In the genomic region with DNA sequence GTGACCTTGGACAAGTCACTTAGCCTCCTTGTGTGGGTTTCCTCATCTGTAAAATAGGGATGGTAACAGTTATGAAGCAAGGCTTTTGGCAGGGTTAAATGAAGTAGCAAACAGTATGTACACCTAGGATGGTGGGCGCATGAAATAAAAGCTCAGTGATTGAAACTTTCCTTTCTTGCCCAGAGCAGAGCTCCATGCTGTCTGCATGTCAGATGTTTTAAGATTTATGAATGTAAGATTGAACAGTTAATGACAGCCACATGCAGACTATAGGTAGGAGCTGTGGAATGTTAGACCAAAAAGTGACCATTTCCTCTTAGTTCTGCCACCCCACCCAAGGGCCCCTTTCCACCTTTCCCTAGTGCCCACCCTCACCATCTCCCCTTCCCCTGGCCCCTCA, we compare ENCODE assay signal across 15 cellular contexts. TPM values are rescaled to one million over a fixed set of nuclear protein-coding genes. Genes with fewer than 3 reads are reported as not detected.
DNase-seq lines count a peak whose midpoint lies in the region; ATAC-seq and TF ChIP-seq lines count a peak whose summit lies in the region.
"Had no signal": no experiment of that assay in that cellular context is flagged by ENCODE, and none has a peak within 500 bp of the region (broad histone marks: within the 10 kb centered on the region; RNA-seq: fewer than 3 reads in every experiment).

No MANE protein-coding gene starts in this region.

- H3K27ac ChIP-seq in CD4-positive, alpha-beta memory T cell (ENCODE audit: low read depth, low read length): peak overlapping the region; percentile 11
- H3K27ac ChIP-seq in OCI-LY7 (ENCODE audit: low read depth, low read length, poor library complexity, severe bottlenecking) (peak overlapping the region; percentile 26), osteoblast (ENCODE audit: low read depth, low read length) (no peak overlapping the region)

- H3K27me3 Mint-ChIP-seq in activated T-cell treated with anti-CD3 and anti-CD28 coated beads, Interleukin-2, amount 50 U/mL, for 24 hours: no peaks in the 10 kb centered on the region
- no peaks in the 10 kb centered on the region for H3K27me3 Mint-ChIP-seq in CD4-positive, alpha-beta memory T cell

- intact Hi-C loops in CD4-positive, alpha-beta memory T cell (cut with micrococcal nuclease): loop anchor here (5.0 kb wide), 1 partner anchor 128 kb away; no protein-coding TSS in a partner anchor
- intact Hi-C loops in OCI-LY7 (cut with micrococcal nuclease; ENCODE audit: unreplicated experiment): no loop called here

- no peaks in the 10 kb centered on the region for H3K9me3 Mint-ChIP-seq in activated T-cell treated with anti-CD3 and anti-CD28 coated beads, Interleukin-2, amount 50 U/mL, for 24 hours
- no peaks in the 10 kb centered on the region for H3K9me3 Mint-ChIP-seq in CD4-positive, alpha-beta memory T cell

- H3K9me2 ChIP-seq in OCI-LY7 (ENCODE audit: insufficient read depth, low read length): no peaks in the 10 kb centered on the region

- peaks cover 13% of the 10 kb centered on the region; the same call in 1 of the 2 replicates for H3K79me2 ChIP-seq in OCI-LY7 (ENCODE audit: insufficient read depth, low read depth, low read length)
- H3K79me2 ChIP-seq in osteoblast (ENCODE audit: insufficient read depth, low read length): no peaks in the 10 kb centered on the region

- H3K4me2 ChIP-seq in OCI-LY7 (ENCODE audit: low read length) (no peak overlapping the region), osteoblast (ENCODE audit: insufficient read depth, low read length) (no peak overlapping the region)

- H3K4me1 Mint-ChIP-seq in activated T-cell treated with anti-CD3 and anti-CD28 coated beads, Interleukin-2, amount 50 U/mL, for 24 hours (ENCODE audit: low read depth): peaks cover 48% of the 10 kb centered on the region
- peaks cover 24 to 47% (median 33%) of the 10 kb centered on the region in 4 donors for H3K4me1 Mint-ChIP-seq in CD4-positive, alpha-beta memory T cell

- H3K4me3 Mint-ChIP-seq in activated T-cell treated with anti-CD3 and anti-CD28 coated beads, Interleukin-2, amount 50 U/mL, for 24 hours: no peak overlapping the region
- peak overlapping the region in 2 of 8 donors; percentile 25 to 29 for H3K4me3 Mint-ChIP-seq in CD4-positive, alpha-beta memory T cell

- peaks cover 88% of the 10 kb centered on the region for H3K36me3 Mint-ChIP-seq in activated T-cell treated with anti-CD3 and anti-CD28 coated beads, Interleukin-2, amount 50 U/mL, for 24 hours (ENCODE audit: low read depth)
- peaks cover 76 to 88% of the 10 kb centered on the region in 2 donors for H3K36me3 Mint-ChIP-seq in CD4-positive, alpha-beta memory T cell

- POLR2A ChIA-PET in CD4-positive, alpha-beta memory T cell (lab: Charles Lee; ENCODE audit: partially characterized antibody): interaction anchor here (0.6 to 27.7 kb wide), 7 partner anchors 9 to 1959 kb away, joined by 3 to 463 read pairs (median 3); a partner anchor contains a TSS
- POLR2A ChIA-PET in OCI-LY7 (lab: Charles Lee): interaction anchor here (0.8 to 1.3 kb wide), 5 partner anchors 10 to 19 kb away, joined by 3 to 8 read pairs (median 4); a partner anchor contains a TSS

- H3K27me3 ChIP-seq in CD4-positive, alpha-beta memory T cell (ENCODE audit: insufficient read depth, low read length): no peaks in the 10 kb centered on the region
- H3K27me3 ChIP-seq in osteoblast (ENCODE audit: insufficient read depth, low read length): no peaks in the 10 kb centered on the region

- DNase-seq in activated T-cell treated with anti-CD3 and anti-CD28 coated beads, Interleukin-2, amount 50 U/mL, for 24 hours: no peak
- no peak for DNase-seq in activated T-cell treated with anti-CD3 and anti-CD28 coated beads, Interleukin-2, amount 50 U/mL, for 48 hours
- DNase-seq in CD4-positive, alpha-beta memory T cell: no peak
- DNase-seq in OCI-LY7 (ENCODE audit: low spot score) (no peak), osteoblast (ENCODE audit: insufficient read length, low spot score, missing footprints) (peak; percentile 31)
- no peak for DNase-seq in effector CD8-positive, alpha-beta T cell (lab: John Stamatoyannopoulos, UW)
- DNase-seq: ACHN, DMS153, EL, MV-4-11, NCI-H1417 treated with DMSO at 0.1 percent for 48 hours, NCI-H2081, NCI-H524, SIG-M5 had no signal

- H2AFZ ChIP-seq in OCI-LY7 (ENCODE audit: low read length) (no peak overlapping the region), osteoblast (ENCODE audit: low read length) (no peak overlapping the region)

- CTCF ChIA-PET in CD4-positive, alpha-beta memory T cell (lab: Charles Lee; ENCODE audit: partially characterized antibody): interaction anchor here (0.9 to 2.1 kb wide), 8 partner anchors 12 to 126 kb away, joined by 3 to 10 read pairs (median 5); a partner anchor contains a TSS
- CTCF ChIA-PET in OCI-LY7 (lab: Charles Lee; ENCODE audit: unreplicated experiment): interaction anchor here (1.0 kb wide), 2 partner anchors 10 to 16 kb away, joined by 3 read pairs; no protein-coding TSS in a partner anchor

- H3K4me1 ChIP-seq in CD4-positive, alpha-beta memory T cell (ENCODE audit: insufficient read depth, low read length): peaks cover 52% of the 10 kb centered on the region
- H3K4me1 ChIP-seq in OCI-LY7 (ENCODE audit: insufficient read depth, low read length, poor library complexity, severe bottlenecking): peaks cover 21% of the 10 kb centered on the region
- H3K4me1 ChIP-seq in osteoblast (ENCODE audit: insufficient read depth, low read length): peaks cover 6% of the 10 kb centered on the region

- TF ChIP-seq CTCF in OCI-LY7 (conservative IDR thresholded peaks at IDR 0.05; ENCODE audit: low read length): no peak
- no peak for TF ChIP-seq CTCF in osteoblast (IDR thresholded peaks at IDR 0.05; ENCODE audit: extremely low read depth, low read depth, low read length)

- no peaks in the 10 kb centered on the region for H4K20me1 ChIP-seq in OCI-LY7 (ENCODE audit: insufficient read depth, low read length)
- H4K20me1 ChIP-seq in osteoblast (ENCODE audit: insufficient read depth, low read length): peaks cover 4% of the 10 kb centered on the region

- H3K36me3 ChIP-seq in CD4-positive, alpha-beta memory T cell (ENCODE audit: insufficient read depth, low read length): peaks cover 74% of the 10 kb centered on the region
- H3K36me3 ChIP-seq in OCI-LY7 (ENCODE audit: insufficient read depth, low read length) (peaks cover 99% of the 10 kb centered on the region), osteoblast (ENCODE audit: insufficient read depth, low read length) (peaks cover 9% of the 10 kb centered on the region)

- BruUV-seq in OCI-LY7 (replicated peaks; lab: Mats Ljungman, UMichigan): TSS peak; percentile 22

- ATAC-seq in GM21381 (IDR thresholded peaks at IDR 0.05; ENCODE audit: unreplicated experiment): no peak

- peak overlapping the region; percentile 73 for H3K27ac Mint-ChIP-seq in activated T-cell treated with anti-CD3 and anti-CD28 coated beads, Interleukin-2, amount 50 U/mL, for 24 hours
- peak overlapping the region; percentile 46 to 87 (median 75) for H3K27ac Mint-ChIP-seq in CD4-positive, alpha-beta memory T cell

- no peak overlapping the region for H3K4me3 ChIP-seq in CD4-positive, alpha-beta memory T cell (ENCODE audit: low read length in 2 of 2)
- H3K4me3 ChIP-seq in OCI-LY7 (ENCODE audit: low read depth, low read length, poor library complexity, severe bottlenecking) (no peak overlapping the region), osteoblast (ENCODE audit: insufficient read depth, low read length) (no peak overlapping the region)

- H3K9me3 ChIP-seq in CD4-positive, alpha-beta memory T cell (ENCODE audit: control insufficient read depth in 1 of 2, low read length in 2 of 2): no peaks in the 10 kb centered on the region
- no peaks in the 10 kb centered on the region for H3K9me3 ChIP-seq in OCI-LY7 (ENCODE audit: low read length)
- H3K9me3 ChIP-seq in osteoblast (ENCODE audit: low read depth, low read length): no peaks in the 10 kb centered on the region

RNA-seq across cellular contexts. Expression of a gene that starts 12.1 kb away (rescaled TPM):
- total RNA-seq in CD4-positive, alpha-beta memory T cell: 100 to 1,000 TPM; 382 to 397 TPM
- polyA plus RNA-seq in CD4-positive, alpha-beta memory T cell: 100 to 1,000 TPM; 271 to 374 TPM
- 48.6 and 51.7 TPM in 2 replicates for total RNA-seq in OCI-LY7 (2014; rRNA removed; shearing (Covaris generic))
- total RNA-seq in OCI-LY7 (2022) (153 and 207 TPM in 2 replicates), osteoblast (0.88 and 1.1 TPM in 2 replicates)

RNA-seq across cellular contexts. Expression of a gene that starts 14.2 kb away (rescaled TPM):
- total RNA-seq in CD4-positive, alpha-beta memory T cell: 10 to 100 TPM; 62.5 to 64.2 TPM
- polyA plus RNA-seq in CD4-positive, alpha-beta memory T cell: 1 to 10 TPM; 1.1 to 2.9 TPM
- total RNA-seq in OCI-LY7 (2014; rRNA removed; shearing (Covaris generic)): 18.9 and 25.8 TPM in 2 replicates
- total RNA-seq in OCI-LY7 (2022) (26.9 and 32.0 TPM in 2 replicates), osteoblast (9.1 and 9.4 TPM in 2 replicates)

RNA-seq across cellular contexts. Expression of a gene that starts 14.5 kb away (rescaled TPM):
- 100 to 1,000 TPM; 109 to 113 TPM for total RNA-seq in CD4-positive, alpha-beta memory T cell
- 1 to 10 TPM in 1 of 2 donors, under 1 TPM in 1; 0.90 to 3.5 TPM for polyA plus RNA-seq in CD4-positive, alpha-beta memory T cell
- 26.1 and 31.6 TPM in 2 replicates for total RNA-seq in OCI-LY7 (2014; rRNA removed; shearing (Covaris generic))
- total RNA-seq in OCI-LY7 (2022): 58.2 and 66.5 TPM in 2 replicates
- total RNA-seq in osteoblast: 14.7 and 19.5 TPM in 2 replicates

RNA-seq across cellular contexts. Expression of a gene that starts 37.0 kb away (rescaled TPM):
- total RNA-seq in CD4-positive, alpha-beta memory T cell: 10 to 100 TPM; 84.7 to 86.0 TPM
- 10 to 100 TPM; 13.2 to 25.1 TPM for polyA plus RNA-seq in CD4-positive, alpha-beta memory T cell
- 1.4 and 7.0 TPM in 2 replicates for total RNA-seq in OCI-LY7 (2014; rRNA removed; shearing (Covaris generic))
- total RNA-seq in OCI-LY7 (2022): 5.1 and 8.4 TPM in 2 replicates
- total RNA-seq in osteoblast: 46.6 and 49.9 TPM in 2 replicates

Comparison
In these comparisons a context has a peak if more than half of its experiments do, and no peak if none do; other contexts are left out.
1. RNA of a gene that starts 12.1 kb away (total RNA-seq): 382 to 397 TPM in CD4-positive, alpha-beta memory T cell and 48.6 to 207 TPM in OCI-LY7; 0.88 to 1.1 TPM in osteoblast; every median in the first group is over 10 times any median in the second.